12 cellular contexts compared by ENCODE assay signal in genomic region chr5:19928556-19929421, GRCh38. TPM values are rescaled to one million over a fixed set of nuclear protein-coding genes. Genes with fewer than 3 reads are reported as not detected.
DNase-seq lines count a peak whose midpoint lies in the region; ATAC-seq and TF ChIP-seq lines count a peak whose summit lies in the region.
"Had no signal": no experiment of that assay in that cellular context is flagged by ENCODE, and none has a peak within 500 bp of the region (broad histone marks: within the 10 kb centered on the region; RNA-seq: fewer than 3 reads in every experiment).

No MANE protein-coding gene starts in this region.

- TSS peak; percentile 37 for BruUV-seq in mammary epithelial cell (replicated peaks; lab: Mats Ljungman, UMichigan)

- H3K36me3 ChIP-seq in MG63: no peaks in the 10 kb centered on the region; the same call in 1 of the 2 replicates
- H3K36me3 ChIP-seq in mammary epithelial cell (ENCODE audit: insufficient read depth, low read length): no peaks in the 10 kb centered on the region
- H3K36me3 ChIP-seq in uterus: no peaks in the 10 kb centered on the region
- H3K36me3 ChIP-seq: heart left ventricle had no signal

- H3K4me1 ChIP-seq in mammary epithelial cell (ENCODE audit: insufficient read depth, low read length) (peaks cover 22% of the 10 kb centered on the region), uterus (no peaks in the 10 kb centered on the region)
- H3K4me1 ChIP-seq: heart left ventricle had no signal

- ATAC-seq in HG02763 (IDR thresholded peaks at IDR 0.05; ENCODE audit: unreplicated experiment): no peak
- ATAC-seq: heart left ventricle had no signal

- in situ Hi-C loops in mammary epithelial cell (cut with MboI; ENCODE audit: low sequenced_read_pairs in 2 of 2): no loop called here

- H3K4me3 ChIP-seq in MG63 (no peak overlapping the region), mammary epithelial cell (replicated peaks in 1 of 3; ENCODE audit: insufficient read depth in 1 of 3, low read depth in 2 of 3, low read length in 3 of 3) (no peak overlapping the region), uterus (no peak overlapping the region)
- H3K4me3 ChIP-seq: heart left ventricle had no signal

- no peaks in the 10 kb centered on the region for H4K20me1 ChIP-seq in mammary epithelial cell (ENCODE audit: insufficient read depth, low read length)

- H2AFZ ChIP-seq in mammary epithelial cell (ENCODE audit: low read depth, low read length): peak overlapping the region; percentile 56

- dilution Hi-C loops in mammary epithelial cell (cut with HindIII; ENCODE audit: low sequenced_read_pairs): no loop called here

- peak overlapping the region; percentile 43 for H3K4me2 ChIP-seq in mammary epithelial cell (ENCODE audit: insufficient read depth, low read depth, low read length)

- no peak for TF ChIP-seq POLR2A in uterus (IDR thresholded peaks at IDR 0.05)

- CTCF ChIA-PET in mammary epithelial cell (lab: Charles Lee; ENCODE audit: low non-redundant PET): no interaction called here

- DNase-seq in DMS153 (lab: John Stamatoyannopoulos, UW): peak; percentile 70
- DNase-seq in DMS153 treated with DMSO at 0.1 percent for 48 hours (lab: John Stamatoyannopoulos, UW; ENCODE audit: unreplicated experiment): no peak
- DNase-seq in MG63: peak; percentile 53
- DNase-seq in mammary epithelial cell: peak; percentile 93
- peak; percentile 92 for DNase-seq in renal cortical epithelial cell (ENCODE audit: low read depth)
- no peak for DNase-seq in activated effector memory CD4-positive, alpha-beta T cell treated with Interleukin-2 at 50 U/mL for 16 hours
- no peak for DNase-seq in uterus
- DNase-seq: 8988T, heart left ventricle, NCI-H1436 treated with DMSO at 0.1 percent for 48 hours had no signal

- WGBS in mammary epithelial cell (ENCODE audit: low coverage, missing lambda C conversion rate): 36% methylated on average over 3 of the region's 3 CpGs

- peaks cover 2% of the 10 kb centered on the region; the same call in 1 of the 2 replicates for H3K9me3 ChIP-seq in MG63
- H3K9me3 ChIP-seq in mammary epithelial cell (replicated peaks; ENCODE audit: insufficient read depth, low read length): no peaks in the 10 kb centered on the region
- H3K9me3 ChIP-seq in uterus: no peaks in the 10 kb centered on the region
- H3K9me3 ChIP-seq: heart left ventricle had no signal

- TF ChIP-seq CTCF in mammary epithelial cell (conservative IDR thresholded peaks at IDR 0.05 in 1 of 2, IDR thresholded peaks at IDR 0.05 in 1 of 2; ENCODE audit: extremely low read depth in 1 of 2, insufficient read depth in 1 of 2, low read depth in 1 of 2, low read length in 2 of 2) (no peak), uterus (IDR thresholded peaks at IDR 0.05) (no peak)

- H3K27ac ChIP-seq in mammary epithelial cell (ENCODE audit: insufficient read depth, low read depth, low read length): peak overlapping the region; percentile 81
- no peak overlapping the region for H3K27ac ChIP-seq in uterus
- H3K27ac ChIP-seq: heart left ventricle had no signal

- intact Hi-C loops in mammary epithelial cell (cut with micrococcal nuclease) (no loop called here), uterus (cut with DNase I; ENCODE audit: low total_unique reads) (no loop called here)

- no peak overlapping the region for H3K9ac ChIP-seq in mammary epithelial cell (ENCODE audit: insufficient read depth, low read length)

- no peaks in the 10 kb centered on the region for H3K79me2 ChIP-seq in mammary epithelial cell (ENCODE audit: insufficient read depth, low read length)

- H3K27me3 ChIP-seq in MG63 (no peaks in the 10 kb centered on the region), mammary epithelial cell (ENCODE audit: insufficient read depth, low read length) (no peaks in the 10 kb centered on the region), uterus (no peaks in the 10 kb centered on the region)
- H3K27me3 ChIP-seq: heart left ventricle had no signal

RNA-seq across cellular contexts. Expression of gene CDH18, which starts 59.2 kb away (rescaled TPM):
- total RNA-seq in MG63 (2014; rRNA removed; shearing (Covaris generic); ENCODE audit: low replicate concordance): 18.8 and 25.4 TPM in 2 replicates
- total RNA-seq in mammary epithelial cell (under 1 TPM in 1 of 2 donors, not detected in 1; 0.52 TPM), renal cortical epithelial cell (not detected in 2 replicates), uterus (1 to 10 TPM in 1 of 4 donors, not detected in 3; 2.1 TPM)
- polyA plus RNA-seq in mammary epithelial cell: 0.17 TPM
- polyA minus RNA-seq in mammary epithelial cell: not detected
- total RNA-seq: subcutaneous adipose tissue had no signal
- polyA plus RNA-seq: heart left ventricle had no signal

Comparison
In these comparisons a context has a peak if more than half of its experiments do, and no peak if none do; other contexts are left out.
1. DNase-seq: peak in DMS153 (single experiment), MG63 (single experiment), mammary epithelial cell (single experiment) and renal cortical epithelial cell (single experiment); none in DMS153 treated with DMSO at 0.1 percent for 48 hours (single experiment), activated effector memory CD4-positive, alpha-beta T cell treated with Interleukin-2 at 50 U/mL for 16 hours (single experiment) and uterus (0 of 2).